8 cellular contexts compared by ENCODE assay signal in genomic region chr6:43667245-43668150, GRCh38. TPM values are rescaled to one million over a fixed set of nuclear protein-coding genes. Genes with fewer than 3 reads are reported as not detected.
DNase-seq lines count a peak whose midpoint lies in the region; ATAC-seq, FAIRE-seq and TF ChIP-seq lines count a peak whose summit lies in the region.

No MANE protein-coding gene starts in this region.

- H3K4me3 ChIP-seq in HUES6 (ENCODE audit: low read depth, low read length) (peak overlapping the region; percentile 38), NT2/D1 (ENCODE audit: insufficient read length, low read depth) (no peak overlapping the region), epithelial cell of esophagus (ENCODE audit: low read length) (no peak overlapping the region), mucosa of descending colon (no peak overlapping the region)

- H3K36me3 ChIP-seq in HUES6 (ENCODE audit: control insufficient read depth, insufficient read depth, low read length): peaks cover 23% of the 10 kb centered on the region
- peaks cover 22% of the 10 kb centered on the region for H3K36me3 ChIP-seq in NT2/D1 (ENCODE audit: insufficient read depth, insufficient read length, low read length)
- H3K36me3 ChIP-seq in mucosa of descending colon (ENCODE audit: low read depth): no peaks in the 10 kb centered on the region

- peak; percentile 96 for FAIRE-seq in GM12891 (lab: Jason Lieb, UNC)

- TF ChIP-seq CTCF in epithelial cell of esophagus (IDR thresholded peaks at IDR 0.05; ENCODE audit: insufficient read depth, low read depth, low read length, missing control alignments) (peak; percentile 94), mucosa of descending colon (IDR thresholded peaks at IDR 0.05) (peak; percentile 96)

- TF ChIP-seq POLR2A in GM12891 (IDR thresholded peaks at IDR 0.05; ENCODE audit: low read depth, low read length): no peak; the same call in 1 of the 2 replicates

- DNase-seq in GM12891 (ENCODE audit: insufficient read length, low spot score) (peak; percentile 73), NT2/D1 (ENCODE audit: low read depth, low spot score) (no peak), epithelial cell of esophagus (ENCODE audit: low read depth) (peak; percentile 76), mucosa of descending colon (peak; percentile 88 to 98 (median 96))
- peak; percentile 97 for DNase-seq in activated CD8-positive, alpha-beta memory T cell treated with anti-CD3 and anti-CD28 coated beads, Interleukin-2, amount 50 U/mL, for 48 hours
- DNase-seq in stimulated activated CD8-positive, alpha-beta memory T cell treated with anti-CD3 and anti-CD28 coated beads, Interleukin-4, amount 100 ng/mL, for 4 hours (ENCODE audit: low read depth in 2 of 2, low spot score in 1 of 2): peak; percentile 32 to 66

- peak; percentile 79 for ATAC-seq in mucosa of descending colon
- no peak for ATAC-seq in HG03571 (IDR thresholded peaks at IDR 0.05; ENCODE audit: unreplicated experiment)

- H3K9me3 ChIP-seq in HUES6 (ENCODE audit: control insufficient read depth, insufficient read depth, low read depth, low read length) (no peaks in the 10 kb centered on the region), NT2/D1 (ENCODE audit: insufficient read depth, low read length) (no peaks in the 10 kb centered on the region), mucosa of descending colon (no peaks in the 10 kb centered on the region)

- no peak overlapping the region for H3K27ac ChIP-seq in HUES6 (ENCODE audit: low read depth, low read length)

- H3K4me1 ChIP-seq in HUES6 (ENCODE audit: control insufficient read depth, insufficient read depth, low read length): peaks cover 32% of the 10 kb centered on the region
- H3K4me1 ChIP-seq in NT2/D1 (ENCODE audit: insufficient read depth, insufficient read length): peaks cover 18% of the 10 kb centered on the region
- peaks cover 27% of the 10 kb centered on the region for H3K4me1 ChIP-seq in mucosa of descending colon (ENCODE audit: low read depth)

- H3K27me3 ChIP-seq in HUES6 (ENCODE audit: control insufficient read depth, insufficient read depth, low read length): no peaks in the 10 kb centered on the region
- no peaks in the 10 kb centered on the region for H3K27me3 ChIP-seq in NT2/D1 (ENCODE audit: insufficient read depth, insufficient read length)

- intact Hi-C loops in mucosa of descending colon (cut with DNase I, micrococcal nuclease): loop anchor here in 1 of 2 donors (10.0 kb wide), 2 partner anchors 97 to 407 kb away; no protein-coding TSS in a partner anchor

- H3K9ac ChIP-seq in HUES6 (ENCODE audit: low read length) (no peak overlapping the region), NT2/D1 (ENCODE audit: insufficient read length, low read depth) (peak overlapping the region; percentile 63)

TF ChIP-seq in GM12891, 5 proteins besides CTCF, POLR2A, EP300 and RAD21:
- TF ChIP-seq PAX5 (IDR thresholded peaks at IDR 0.05; ENCODE audit: insufficient read depth, low read length, severe bottlenecking): no peak
- TF ChIP-seq POLR2AphosphoS5 (IDR thresholded peaks at IDR 0.05; ENCODE audit: low read depth, low read length): 0 out of 2 replicates have a peak, but pooled peaks have one; percentile 5

RNA-seq across cellular contexts. Expression of gene MRPS18A, which starts 20.1 kb away (rescaled TPM):
- 59.5 TPM for polyA plus RNA-seq in GM12891 (2012; ENCODE audit: low read depth, missing spikeins)
- 10 to 100 TPM; 36.9 to 65.7 (median 61.9) TPM for total RNA-seq in mucosa of descending colon

RNA-seq across cellular contexts. Expression of gene RSPH9, which starts 22.7 kb away (rescaled TPM):
- 0.35 TPM for polyA plus RNA-seq in GM12891 (2012; ENCODE audit: low read depth, missing spikeins)
- under 1 TPM in 1 of 3 donors, not detected in 2; 0.12 TPM for total RNA-seq in mucosa of descending colon

RNA-seq across cellular contexts. Expression of gene MAD2L1BP, which starts 31.9 kb away (rescaled TPM):
- 26.0 TPM for polyA plus RNA-seq in GM12891 (2012; ENCODE audit: low read depth, missing spikeins)
- total RNA-seq in mucosa of descending colon: 10 to 100 TPM; 25.7 to 51.4 (median 41.4) TPM

RNA-seq across cellular contexts. Expression of gene GTPBP2, which starts 38.4 kb away (rescaled TPM):
- 35.3 TPM for polyA plus RNA-seq in GM12891 (2012; ENCODE audit: low read depth, missing spikeins)
- total RNA-seq in mucosa of descending colon: 100 to 1,000 TPM in 1 of 3 donors, 10 to 100 TPM in 2; 61.1 to 100 (median 82.1) TPM
